ENCODE assay signal across 1 cellular context in genomic region chr4:4524364-4524763, GRCh38.
TF ChIP-seq lines count a peak whose summit lies in the region.

No MANE protein-coding gene starts in this region.

TF ChIP-seq in GM12878, 131 proteins besides CTCF, POLR2A, EP300 and RAD21 (continued from another document):
- 0 out of 2 replicates have a peak, but pooled peaks have one; percentile 4 for TF ChIP-seq SPI1 (IDR thresholded peaks at IDR 0.05; ENCODE audit: borderline replicate concordance, insufficient read depth, low read depth, low read length)
- no peak for TF ChIP-seq CEBPZ (IDR thresholded peaks at IDR 0.05; ENCODE audit: low read depth, low read length)
- TF ChIP-seq BCL3 (IDR thresholded peaks at IDR 0.05; ENCODE audit: borderline replicate concordance, insufficient read depth, low read depth, low read length, poor library complexity, severe bottlenecking): peak; percentile 26
- TF ChIP-seq ELK1 (IDR thresholded peaks at IDR 0.05; ENCODE audit: low read depth, low read length): no peak
- peak; percentile 41; the same call in 1 of the 2 replicates for TF ChIP-seq IRF4 (IDR thresholded peaks at IDR 0.05; ENCODE audit: low read depth, low read length)
- TF ChIP-seq RUNX3 (IDR thresholded peaks at IDR 0.05; ENCODE audit: low read length): peak; percentile 60
- TF ChIP-seq JUNB (IDR thresholded peaks at IDR 0.05): peak; percentile 11; the same call in 1 of the 2 replicates
- peak; percentile 37; the same call in 1 of the 2 replicates for TF ChIP-seq SMC3 (IDR thresholded peaks at IDR 0.05; ENCODE audit: borderline replicate concordance, low read length)
- TF ChIP-seq RFX5 (IDR thresholded peaks at IDR 0.05; ENCODE audit: low read depth, low read length): 0 out of 2 replicates have a peak, but pooled peaks have one; percentile 26
- TF ChIP-seq FOXM1 (IDR thresholded peaks at IDR 0.05; ENCODE audit: low read depth, low read length): 0 out of 2 replicates have a peak, but pooled peaks have one; percentile 27
- no peak for TF ChIP-seq KAT2A (conservative IDR thresholded peaks at IDR 0.05; ENCODE audit: control insufficient read depth, low read depth, low read length)
- no peak for TF ChIP-seq E4F1 (IDR thresholded peaks at IDR 0.05; ENCODE audit: borderline replicate concordance, partially characterized antibody)
- TF ChIP-seq HDAC2 (IDR thresholded peaks at IDR 0.05): no peak
- TF ChIP-seq IKZF1 (conservative IDR thresholded peaks at IDR 0.05): peak; percentile 36; the same call in 1 of the 2 replicates
- peak; percentile 61 for TF ChIP-seq EED (IDR thresholded peaks at IDR 0.05; ENCODE audit: low read depth)
- TF ChIP-seq SRF (IDR thresholded peaks at IDR 0.05; ENCODE audit: low read depth in 2 of 2, low read length in 2 of 2): no peak
- no peak for TF ChIP-seq TCF7 (IDR thresholded peaks at IDR 0.05; ENCODE audit: borderline replicate concordance)
- no peak for TF ChIP-seq NR2C2 (IDR thresholded peaks at IDR 0.05; ENCODE audit: borderline replicate concordance, control insufficient read depth, insufficient read length, low read depth)
- TF ChIP-seq ZNF207 (IDR thresholded peaks at IDR 0.05; ENCODE audit: borderline replicate concordance): no peak
- TF ChIP-seq TBL1XR1 (IDR thresholded peaks at IDR 0.05; ENCODE audit: low read depth, low read length): no peak
- TF ChIP-seq ETV6 (conservative IDR thresholded peaks at IDR 0.05 in 1 of 2, IDR thresholded peaks at IDR 0.05 in 1 of 2; ENCODE audit: borderline replicate concordance in 1 of 2, low read depth in 1 of 2): no peak
- TF ChIP-seq PAX5 (IDR thresholded peaks at IDR 0.05; ENCODE audit: borderline replicate concordance, low read depth, low read length): peak; percentile 88
- TF ChIP-seq ASH2L (IDR thresholded peaks at IDR 0.05; ENCODE audit: borderline replicate concordance, low read depth): peak; percentile 75; the same call in 1 of the 2 replicates
- TF ChIP-seq SIN3A (IDR thresholded peaks at IDR 0.05; ENCODE audit: low read depth, low read length): no peak
- no peak for TF ChIP-seq ZNF217 (IDR thresholded peaks at IDR 0.05)
- TF ChIP-seq ZBTB40 (IDR thresholded peaks at IDR 0.05; ENCODE audit: borderline replicate concordance): 0 out of 2 replicates have a peak, but pooled peaks have one; percentile 22
- 0 out of 2 replicates have a peak, but pooled peaks have one; percentile 25 for TF ChIP-seq CREM (IDR thresholded peaks at IDR 0.05; ENCODE audit: low read depth)
- 0 out of 4 replicates have a peak, but pooled peaks have one; percentile 13 to 20 for TF ChIP-seq BHLHE40 (IDR thresholded peaks at IDR 0.05; ENCODE audit: borderline replicate concordance in 1 of 2, low read depth in 2 of 2, low read length in 1 of 2)
- TF ChIP-seq FOS (IDR thresholded peaks at IDR 0.05; ENCODE audit: borderline replicate concordance, extremely low read depth, insufficient read length): no peak
- TF ChIP-seq POLR2AphosphoS5 (IDR thresholded peaks at IDR 0.05; ENCODE audit: low read length): no peak
- 0 out of 2 replicates have a peak, but pooled peaks have one; percentile 25 for TF ChIP-seq ATF7 (IDR thresholded peaks at IDR 0.05; ENCODE audit: low read depth)
- TF ChIP-seq DPF2 (IDR thresholded peaks at IDR 0.05): peak; percentile 42
- TF ChIP-seq CREB1 (IDR thresholded peaks at IDR 0.05; ENCODE audit: low read depth): peak; percentile 33; the same call in 1 of the 2 replicates
- TF ChIP-seq RELB (IDR thresholded peaks at IDR 0.05; ENCODE audit: low read depth): peak; percentile 57; the same call in 1 of the 2 replicates
- peak in 1 of 2 experiments; percentile 40; a peak in 1 of 4 replicates for TF ChIP-seq IKZF2 (IDR thresholded peaks at IDR 0.05)
